In genomic region chr10:44962870-44963738, GRCh38 we compare ENCODE assay signal across 8 cellular contexts. TPM values are rescaled to one million over a fixed set of nuclear protein-coding genes. Genes with fewer than 3 reads are reported as not detected.
DNase-seq lines count a peak whose midpoint lies in the region; ATAC-seq and TF ChIP-seq lines count a peak whose summit lies in the region.

No MANE protein-coding gene starts in this region.

- no peak for TF ChIP-seq EP300 in upper lobe of left lung (IDR thresholded peaks at IDR 0.05)

- no peak for DNase-seq in activated CD8-positive, alpha-beta T cell treated with anti-CD3 and anti-CD28 coated beads for 36 hours
- DNase-seq in activated CD8-positive, alpha-beta T cell treated with anti-CD3 and anti-CD28 coated beads, Interleukin-2, amount 10 ng/mL, durations not matched to agents 7 days and 5 days, result no peak
- no peak for DNase-seq in astrocyte of the spinal cord (ENCODE audit: low read depth, low spot score)
- peak in 1 of 2 donors; percentile 47 for DNase-seq in upper lobe of left lung
- DNase-seq in activated T-cell treated with anti-CD3 and anti-CD28 coated beads, Interleukin-2, amount 50 U/mL, for 72 hours, result no peak
- DNase-seq in activated T-helper 1 cell treated with anti-CD3 and anti-CD28 coated beads, Interleukin-12 subunit alpha, Interleukin-12 subunit beta, Interleukin-2, Interleukin-4 antibody, amounts not matched to agents 30 ng/mL and 10 ng/mL and 1 ng/mL, durations not matched to agents 14 hours and 24 hours and 36 hours (ENCODE audit: low spot score), result no peak
- DNase-seq in NCI-H446 (lab: John Stamatoyannopoulos, UW), result no peak

- intact Hi-C loops in activated CD8-positive, alpha-beta T cell treated with anti-CD3 and anti-CD28 coated beads for 36 hours (cut with micrococcal nuclease), result no loop called here
- intact Hi-C loops in activated T-helper 1 cell treated with anti-CD3 and anti-CD28 coated beads, Interleukin-12 subunit alpha, Interleukin-12 subunit beta, Interleukin-2, Interleukin-4 antibody, amounts not matched to agents 30 ng/mL and 10 ng/mL and 1 ng/mL, durations not matched to agents 14 hours and 24 hours and 36 hours (cut with micrococcal nuclease), result no loop called here

- H3K27ac ChIP-seq in liver (ENCODE audit: low read depth in 1 of 2, low read length in 2 of 2) (peak overlapping the region in 1 of 2 donors; percentile 21), upper lobe of left lung (peak overlapping the region; percentile 71 to 90 (median 82))

- CTCF ChIA-PET in activated CD8-positive, alpha-beta T cell treated with anti-CD3 and anti-CD28 coated beads for 36 hours (lab: Charles Lee), result interaction anchor here (1.0 to 4.3 kb wide), 5 partner anchors 10 to 31 kb away, joined by 3 to 22 read pairs (median 4); no protein-coding TSS in a partner anchor
- CTCF ChIA-PET in activated CD8-positive, alpha-beta T cell treated with anti-CD3 and anti-CD28 coated beads, Interleukin-2, amount 10 ng/mL, durations not matched to agents 7 days and 5 days (lab: Charles Lee), result interaction anchor here (0.9 to 7.7 kb wide), 3 partner anchors 10 to 30 kb away, joined by 3 to 53 read pairs (median 8); no protein-coding TSS in a partner anchor

- no peaks in the 10 kb centered on the region for H3K9me3 ChIP-seq in liver (ENCODE audit: control insufficient read depth in 4 of 4, low read length in 3 of 4)
- no peaks in the 10 kb centered on the region for H3K9me3 ChIP-seq in upper lobe of left lung

- H3K36me3 ChIP-seq in liver (ENCODE audit: control insufficient read depth in 4 of 4, insufficient read depth in 3 of 4, low read depth in 1 of 4, low read length in 3 of 4), result no peaks in the 10 kb centered on the region
- H3K36me3 ChIP-seq in upper lobe of left lung, result no peaks in the 10 kb centered on the region

- H3K4me3 Mint-ChIP-seq in activated CD8-positive, alpha-beta T cell treated with anti-CD3 and anti-CD28 coated beads for 36 hours, result no peak overlapping the region
- H3K4me3 Mint-ChIP-seq in activated CD8-positive, alpha-beta T cell treated with anti-CD3 and anti-CD28 coated beads, Interleukin-2, amount 10 ng/mL, durations not matched to agents 7 days and 5 days, result no peak overlapping the region
- H3K4me3 Mint-ChIP-seq in activated T-cell treated with anti-CD3 and anti-CD28 coated beads, Interleukin-2, amount 50 U/mL, for 72 hours, result no peak overlapping the region
- no peak overlapping the region for H3K4me3 Mint-ChIP-seq in activated T-helper 1 cell treated with anti-CD3 and anti-CD28 coated beads, Interleukin-12 subunit alpha, Interleukin-12 subunit beta, Interleukin-2, Interleukin-4 antibody, amounts not matched to agents 30 ng/mL and 10 ng/mL and 1 ng/mL, durations not matched to agents 14 hours and 24 hours and 36 hours

- TF ChIP-seq CTCF in activated CD8-positive, alpha-beta T cell treated with anti-CD3 and anti-CD28 coated beads for 36 hours (IDR thresholded peaks at IDR 0.05), result peak; percentile 24
- TF ChIP-seq CTCF in astrocyte of the spinal cord (IDR thresholded peaks at IDR 0.05; ENCODE audit: low read depth, low read length) (peak; percentile 32), liver (IDR thresholded peaks at IDR 0.05; ENCODE audit: low read depth, low read length, missing input control) (peak; percentile 31), upper lobe of left lung (IDR thresholded peaks at IDR 0.05) (peak in 5 of 6 experiments; percentile 35 to 63 (median 38))

- H3K9me3 Mint-ChIP-seq in activated CD8-positive, alpha-beta T cell treated with anti-CD3 and anti-CD28 coated beads for 36 hours, result no peaks in the 10 kb centered on the region
- no peaks in the 10 kb centered on the region for H3K9me3 Mint-ChIP-seq in activated CD8-positive, alpha-beta T cell treated with anti-CD3 and anti-CD28 coated beads, Interleukin-2, amount 10 ng/mL, durations not matched to agents 7 days and 5 days (ENCODE audit: insufficient read depth)
- no peaks in the 10 kb centered on the region for H3K9me3 Mint-ChIP-seq in activated T-cell treated with anti-CD3 and anti-CD28 coated beads, Interleukin-2, amount 50 U/mL, for 72 hours
- no peaks in the 10 kb centered on the region for H3K9me3 Mint-ChIP-seq in activated T-helper 1 cell treated with anti-CD3 and anti-CD28 coated beads, Interleukin-12 subunit alpha, Interleukin-12 subunit beta, Interleukin-2, Interleukin-4 antibody, amounts not matched to agents 30 ng/mL and 10 ng/mL and 1 ng/mL, durations not matched to agents 14 hours and 24 hours and 36 hours

- H3K36me3 Mint-ChIP-seq in activated CD8-positive, alpha-beta T cell treated with anti-CD3 and anti-CD28 coated beads for 36 hours (ENCODE audit: low read depth), result no peaks in the 10 kb centered on the region
- no peaks in the 10 kb centered on the region for H3K36me3 Mint-ChIP-seq in activated CD8-positive, alpha-beta T cell treated with anti-CD3 and anti-CD28 coated beads, Interleukin-2, amount 10 ng/mL, durations not matched to agents 7 days and 5 days (ENCODE audit: low read depth)
- H3K36me3 Mint-ChIP-seq in activated T-cell treated with anti-CD3 and anti-CD28 coated beads, Interleukin-2, amount 50 U/mL, for 72 hours (ENCODE audit: insufficient read depth in 2 of 2), result no peaks in the 10 kb centered on the region
- no peaks in the 10 kb centered on the region for H3K36me3 Mint-ChIP-seq in activated T-helper 1 cell treated with anti-CD3 and anti-CD28 coated beads, Interleukin-12 subunit alpha, Interleukin-12 subunit beta, Interleukin-2, Interleukin-4 antibody, amounts not matched to agents 30 ng/mL and 10 ng/mL and 1 ng/mL, durations not matched to agents 14 hours and 24 hours and 36 hours (ENCODE audit: low read depth)

- peaks cover 34% of the 10 kb centered on the region for H3K4me1 Mint-ChIP-seq in activated CD8-positive, alpha-beta T cell treated with anti-CD3 and anti-CD28 coated beads for 36 hours (ENCODE audit: low read depth)
- peaks cover 34% of the 10 kb centered on the region for H3K4me1 Mint-ChIP-seq in activated CD8-positive, alpha-beta T cell treated with anti-CD3 and anti-CD28 coated beads, Interleukin-2, amount 10 ng/mL, durations not matched to agents 7 days and 5 days (ENCODE audit: low read depth)
- H3K4me1 Mint-ChIP-seq in activated T-cell treated with anti-CD3 and anti-CD28 coated beads, Interleukin-2, amount 50 U/mL, for 72 hours (ENCODE audit: low read depth), result peaks cover 45% of the 10 kb centered on the region
- peaks cover 49% of the 10 kb centered on the region for H3K4me1 Mint-ChIP-seq in activated T-helper 1 cell treated with anti-CD3 and anti-CD28 coated beads, Interleukin-12 subunit alpha, Interleukin-12 subunit beta, Interleukin-2, Interleukin-4 antibody, amounts not matched to agents 30 ng/mL and 10 ng/mL and 1 ng/mL, durations not matched to agents 14 hours and 24 hours and 36 hours (ENCODE audit: low read depth)

- no peak overlapping the region for H3K27ac Mint-ChIP-seq in activated CD8-positive, alpha-beta T cell treated with anti-CD3 and anti-CD28 coated beads for 36 hours
- no peak overlapping the region for H3K27ac Mint-ChIP-seq in activated CD8-positive, alpha-beta T cell treated with anti-CD3 and anti-CD28 coated beads, Interleukin-2, amount 10 ng/mL, durations not matched to agents 7 days and 5 days
- H3K27ac Mint-ChIP-seq in activated T-cell treated with anti-CD3 and anti-CD28 coated beads, Interleukin-2, amount 50 U/mL, for 72 hours, result no peak overlapping the region
- no peak overlapping the region for H3K27ac Mint-ChIP-seq in activated T-helper 1 cell treated with anti-CD3 and anti-CD28 coated beads, Interleukin-12 subunit alpha, Interleukin-12 subunit beta, Interleukin-2, Interleukin-4 antibody, amounts not matched to agents 30 ng/mL and 10 ng/mL and 1 ng/mL, durations not matched to agents 14 hours and 24 hours and 36 hours

- H3K4me3 ChIP-seq in astrocyte of the spinal cord (ENCODE audit: low read depth, low read length) (no peak overlapping the region), liver (ENCODE audit: low read depth in 1 of 3, low read length in 3 of 3) (no peak overlapping the region), upper lobe of left lung (peak overlapping the region in 2 of 4 donors; percentile 3 to 15)

- POLR2A ChIA-PET in activated CD8-positive, alpha-beta T cell treated with anti-CD3 and anti-CD28 coated beads for 36 hours (lab: Charles Lee), result interaction anchor here (0.7 kb wide), 1 partner anchor 9 kb away, joined by 3 read pairs; no protein-coding TSS in a partner anchor
- POLR2A ChIA-PET in activated CD8-positive, alpha-beta T cell treated with anti-CD3 and anti-CD28 coated beads, Interleukin-2, amount 10 ng/mL, durations not matched to agents 7 days and 5 days (lab: Charles Lee), result interaction anchor here (1.3 kb wide), 1 partner anchor 10 kb away, joined by 4 read pairs; no protein-coding TSS in a partner anchor

- TF ChIP-seq POLR2A in upper lobe of left lung (IDR thresholded peaks at IDR 0.05), result no peak

- in situ Hi-C loops in astrocyte of the spinal cord (cut with HindIII; ENCODE audit: low sequenced_read_pairs), result no loop called here

- WGBS in liver, result 82% methylated on average over 19 of the region's 19 CpGs
- 70 to 75% methylated on average over 16 to 19 of the region's 19 CpGs for WGBS in upper lobe of left lung, 2 donors

- H3K27me3 ChIP-seq in liver (ENCODE audit: control insufficient read depth in 4 of 4, insufficient read depth in 4 of 4, low read length in 3 of 4) (no peaks in the 10 kb centered on the region), upper lobe of left lung (no peaks in the 10 kb centered on the region)

- no peak overlapping the region for H3K9ac ChIP-seq in liver (ENCODE audit: low read depth in 1 of 2, low read length in 2 of 2)

- peak in 1 of 2 donors; percentile 38 for TF ChIP-seq RAD21 in liver (IDR thresholded peaks at IDR 0.05)

- H3K27me3 Mint-ChIP-seq in activated CD8-positive, alpha-beta T cell treated with anti-CD3 and anti-CD28 coated beads for 36 hours, result no peaks in the 10 kb centered on the region
- H3K27me3 Mint-ChIP-seq in activated CD8-positive, alpha-beta T cell treated with anti-CD3 and anti-CD28 coated beads, Interleukin-2, amount 10 ng/mL, durations not matched to agents 7 days and 5 days (ENCODE audit: low read depth), result no peaks in the 10 kb centered on the region
- H3K27me3 Mint-ChIP-seq in activated T-cell treated with anti-CD3 and anti-CD28 coated beads, Interleukin-2, amount 50 U/mL, for 72 hours (ENCODE audit: low read depth), result no peaks in the 10 kb centered on the region
- no peaks in the 10 kb centered on the region for H3K27me3 Mint-ChIP-seq in activated T-helper 1 cell treated with anti-CD3 and anti-CD28 coated beads, Interleukin-12 subunit alpha, Interleukin-12 subunit beta, Interleukin-2, Interleukin-4 antibody, amounts not matched to agents 30 ng/mL and 10 ng/mL and 1 ng/mL, durations not matched to agents 14 hours and 24 hours and 36 hours (ENCODE audit: insufficient read depth)

- ATAC-seq in activated CD8-positive, alpha-beta T cell treated with anti-CD3 and anti-CD28 coated beads for 36 hours, result no peak
- no peak for ATAC-seq in activated CD8-positive, alpha-beta T cell treated with anti-CD3 and anti-CD28 coated beads, Interleukin-2, amount 10 ng/mL, durations not matched to agents 7 days and 5 days
- no peak for ATAC-seq in upper lobe of left lung (ENCODE audit: low FRiP score in 2 of 2)
- no peak for ATAC-seq in activated T-cell treated with anti-CD3 and anti-CD28 coated beads, Interleukin-2, amount 50 U/mL, for 72 hours (replicated peaks in 1 of 2)

- H3K4me1 ChIP-seq in liver (ENCODE audit: control insufficient read depth in 4 of 4, insufficient read depth in 4 of 4, low read length in 3 of 4) (peaks cover 13 to 44% (median 21%) of the 10 kb centered on the region in 4 donors), upper lobe of left lung (peaks cover 78 to 94% (median 84%) of the 10 kb centered on the region in 4 donors)

RNA-seq across cellular contexts. Expression of gene RASSF4, which starts 3.5 kb away (rescaled TPM):
- 1 to 10 TPM; 1.8 to 1.9 TPM for total RNA-seq in activated CD8-positive, alpha-beta T cell treated with anti-CD3 and anti-CD28 coated beads for 36 hours
- total RNA-seq in activated CD8-positive, alpha-beta T cell treated with anti-CD3 and anti-CD28 coated beads, Interleukin-2, amount 10 ng/mL, durations not matched to agents 7 days and 5 days, result 1 to 10 TPM in 1 of 2 experiments, under 1 TPM in 1; 0.76 to 1.6 TPM
- total RNA-seq in liver (10 to 100 TPM in 1 of 2 donors, 1 to 10 TPM in 1; 8.2 to 26.9 TPM), upper lobe of left lung (100 to 1,000 TPM in 1 of 6 donors, 10 to 100 TPM in 5; 23.4 to 194 (median 48.0) TPM)
- 10 to 100 TPM; 12.4 to 12.5 TPM for polyA plus RNA-seq in liver
- total RNA-seq in activated T-cell treated with anti-CD3 and anti-CD28 coated beads, Interleukin-2, amount 50 U/mL, for 72 hours, result 1 to 10 TPM; 2.6 to 2.8 TPM
- 1.3 and 2.5 TPM in 2 replicates for total RNA-seq in activated T-helper 1 cell treated with anti-CD3 and anti-CD28 coated beads, Interleukin-12 subunit alpha, Interleukin-12 subunit beta, Interleukin-2, Interleukin-4 antibody, amounts not matched to agents 30 ng/mL and 10 ng/mL and 1 ng/mL, durations not matched to agents 14 hours and 24 hours and 36 hours

RNA-seq across cellular contexts. Expression of gene DEPP1, which starts 15.5 kb away (rescaled TPM):
- total RNA-seq in activated CD8-positive, alpha-beta T cell treated with anti-CD3 and anti-CD28 coated beads for 36 hours, result under 1 TPM; 0.16 to 0.27 TPM
- total RNA-seq in activated CD8-positive, alpha-beta T cell treated with anti-CD3 and anti-CD28 coated beads, Interleukin-2, amount 10 ng/mL, durations not matched to agents 7 days and 5 days, result not detected
- 10 to 100 TPM; 10.7 to 33.4 TPM for total RNA-seq in liver
- polyA plus RNA-seq in liver, result 10 to 100 TPM; 33.5 to 79.3 TPM
- total RNA-seq in upper lobe of left lung, result 100 to 1,000 TPM in 3 of 6 donors, 10 to 100 TPM in 3; 42.0 to 405 (median 95.6) TPM
- 1 to 10 TPM in 1 of 2 donors, under 1 TPM in 1; 0.23 to 1.4 TPM for total RNA-seq in activated T-cell treated with anti-CD3 and anti-CD28 coated beads, Interleukin-2, amount 50 U/mL, for 72 hours
- total RNA-seq in activated T-helper 1 cell treated with anti-CD3 and anti-CD28 coated beads, Interleukin-12 subunit alpha, Interleukin-12 subunit beta, Interleukin-2, Interleukin-4 antibody, amounts not matched to agents 30 ng/mL and 10 ng/mL and 1 ng/mL, durations not matched to agents 14 hours and 24 hours and 36 hours, result 4.6 and 5.3 TPM in 2 replicates

RNA-seq across cellular contexts. Expression of gene ZNF22, which starts 37.6 kb away (rescaled TPM):
- 10 to 100 TPM; 34.4 to 37.6 TPM for total RNA-seq in activated CD8-positive, alpha-beta T cell treated with anti-CD3 and anti-CD28 coated beads for 36 hours
- total RNA-seq in activated CD8-positive, alpha-beta T cell treated with anti-CD3 and anti-CD28 coated beads, Interleukin-2, amount 10 ng/mL, durations not matched to agents 7 days and 5 days, result 10 to 100 TPM; 44.6 to 45.2 TPM
- total RNA-seq in liver, result 10 to 100 TPM; 19.3 to 22.6 TPM
- polyA plus RNA-seq in liver, result 10 to 100 TPM; 10.3 to 21.3 TPM
- total RNA-seq in upper lobe of left lung, result 10 to 100 TPM in 4 of 6 donors, 1 to 10 TPM in 2; 8.4 to 26.9 (median 18.4) TPM
- total RNA-seq in activated T-cell treated with anti-CD3 and anti-CD28 coated beads, Interleukin-2, amount 50 U/mL, for 72 hours, result 10 to 100 TPM; 34.8 to 44.0 TPM
- total RNA-seq in activated T-helper 1 cell treated with anti-CD3 and anti-CD28 coated beads, Interleukin-12 subunit alpha, Interleukin-12 subunit beta, Interleukin-2, Interleukin-4 antibody, amounts not matched to agents 30 ng/mL and 10 ng/mL and 1 ng/mL, durations not matched to agents 14 hours and 24 hours and 36 hours, result 23.1 and 25.6 TPM in 2 replicates

RNA-seq across cellular contexts. Expression of gene TMEM72, which starts 52.0 kb away (rescaled TPM):
- total RNA-seq in activated CD8-positive, alpha-beta T cell treated with anti-CD3 and anti-CD28 coated beads for 36 hours, result not detected
- total RNA-seq in activated CD8-positive, alpha-beta T cell treated with anti-CD3 and anti-CD28 coated beads, Interleukin-2, amount 10 ng/mL, durations not matched to agents 7 days and 5 days, result not detected
- total RNA-seq in liver, result under 1 TPM in 1 of 2 donors, not detected in 1; 0.33 TPM
- under 1 TPM in 1 of 2 donors, not detected in 1; 0.02 TPM for polyA plus RNA-seq in liver
- under 1 TPM in 1 of 6 donors, not detected in 5; 0.06 TPM for total RNA-seq in upper lobe of left lung
- total RNA-seq in activated T-cell treated with anti-CD3 and anti-CD28 coated beads, Interleukin-2, amount 50 U/mL, for 72 hours, result not detected
- total RNA-seq in activated T-helper 1 cell treated with anti-CD3 and anti-CD28 coated beads, Interleukin-12 subunit alpha, Interleukin-12 subunit beta, Interleukin-2, Interleukin-4 antibody, amounts not matched to agents 30 ng/mL and 10 ng/mL and 1 ng/mL, durations not matched to agents 14 hours and 24 hours and 36 hours, result not detected in 2 replicates
